Comparison of ENCODE assay signal across 1 cellular context in genomic region chr3:177552051-177552450, GRCh38.
TF ChIP-seq lines count a peak whose summit lies in the region.

No MANE protein-coding gene starts in this region.

TF ChIP-seq in SK-N-SH, 30 proteins besides CTCF, POLR2A, EP300 and RAD21 (continued from another document):
- TF ChIP-seq, protein P1, sequence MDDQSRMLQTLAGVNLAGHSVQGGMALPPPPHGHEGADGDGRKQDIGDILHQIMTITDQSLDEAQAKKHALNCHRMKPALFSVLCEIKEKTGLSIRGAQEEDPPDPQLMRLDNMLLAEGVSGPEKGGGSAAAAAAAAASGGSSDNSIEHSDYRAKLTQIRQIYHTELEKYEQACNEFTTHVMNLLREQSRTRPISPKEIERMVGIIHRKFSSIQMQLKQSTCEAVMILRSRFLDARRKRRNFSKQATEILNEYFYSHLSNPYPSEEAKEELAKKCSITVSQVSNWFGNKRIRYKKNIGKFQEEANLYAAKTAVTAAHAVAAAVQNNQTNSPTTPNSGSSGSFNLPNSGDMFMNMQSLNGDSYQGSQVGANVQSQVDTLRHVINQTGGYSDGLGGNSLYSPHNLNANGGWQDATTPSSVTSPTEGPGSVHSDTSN (IDR thresholded peaks at IDR 0.05): no peak
- TF ChIP-seq FOSL2 (IDR thresholded peaks at IDR 0.05; ENCODE audit: borderline replicate concordance, low read depth) (no peak), USF1 (IDR thresholded peaks at IDR 0.05; ENCODE audit: borderline replicate concordance, low read depth) (no peak), JUND (IDR thresholded peaks at IDR 0.05) (no peak), FOXJ3 (CRISPR knock-in tag; IDR thresholded peaks at IDR 0.05) (no peak), RXRA (IDR thresholded peaks at IDR 0.05; ENCODE audit: borderline replicate concordance, low read depth) (no peak), SIN3A (IDR thresholded peaks at IDR 0.05; ENCODE audit: borderline replicate concordance, low read depth, low read length) (no peak), IRF3 (IDR thresholded peaks at IDR 0.05; ENCODE audit: low read depth, low read length) (no peak), TEAD4 (IDR thresholded peaks at IDR 0.05; ENCODE audit: borderline replicate concordance, insufficient read depth) (no peak)
- TF ChIP-seq, protein P2, sequence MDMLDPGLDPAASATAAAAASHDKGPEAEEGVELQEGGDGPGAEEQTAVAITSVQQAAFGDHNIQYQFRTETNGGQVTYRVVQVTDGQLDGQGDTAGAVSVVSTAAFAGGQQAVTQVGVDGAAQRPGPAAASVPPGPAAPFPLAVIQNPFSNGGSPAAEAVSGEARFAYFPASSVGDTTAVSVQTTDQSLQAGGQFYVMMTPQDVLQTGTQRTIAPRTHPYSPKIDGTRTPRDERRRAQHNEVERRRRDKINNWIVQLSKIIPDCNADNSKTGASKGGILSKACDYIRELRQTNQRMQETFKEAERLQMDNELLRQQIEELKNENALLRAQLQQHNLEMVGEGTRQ (IDR thresholded peaks at IDR 0.05; ENCODE audit: borderline replicate concordance, low read depth, low read length): no peak
- TF ChIP-seq, protein P3, sequence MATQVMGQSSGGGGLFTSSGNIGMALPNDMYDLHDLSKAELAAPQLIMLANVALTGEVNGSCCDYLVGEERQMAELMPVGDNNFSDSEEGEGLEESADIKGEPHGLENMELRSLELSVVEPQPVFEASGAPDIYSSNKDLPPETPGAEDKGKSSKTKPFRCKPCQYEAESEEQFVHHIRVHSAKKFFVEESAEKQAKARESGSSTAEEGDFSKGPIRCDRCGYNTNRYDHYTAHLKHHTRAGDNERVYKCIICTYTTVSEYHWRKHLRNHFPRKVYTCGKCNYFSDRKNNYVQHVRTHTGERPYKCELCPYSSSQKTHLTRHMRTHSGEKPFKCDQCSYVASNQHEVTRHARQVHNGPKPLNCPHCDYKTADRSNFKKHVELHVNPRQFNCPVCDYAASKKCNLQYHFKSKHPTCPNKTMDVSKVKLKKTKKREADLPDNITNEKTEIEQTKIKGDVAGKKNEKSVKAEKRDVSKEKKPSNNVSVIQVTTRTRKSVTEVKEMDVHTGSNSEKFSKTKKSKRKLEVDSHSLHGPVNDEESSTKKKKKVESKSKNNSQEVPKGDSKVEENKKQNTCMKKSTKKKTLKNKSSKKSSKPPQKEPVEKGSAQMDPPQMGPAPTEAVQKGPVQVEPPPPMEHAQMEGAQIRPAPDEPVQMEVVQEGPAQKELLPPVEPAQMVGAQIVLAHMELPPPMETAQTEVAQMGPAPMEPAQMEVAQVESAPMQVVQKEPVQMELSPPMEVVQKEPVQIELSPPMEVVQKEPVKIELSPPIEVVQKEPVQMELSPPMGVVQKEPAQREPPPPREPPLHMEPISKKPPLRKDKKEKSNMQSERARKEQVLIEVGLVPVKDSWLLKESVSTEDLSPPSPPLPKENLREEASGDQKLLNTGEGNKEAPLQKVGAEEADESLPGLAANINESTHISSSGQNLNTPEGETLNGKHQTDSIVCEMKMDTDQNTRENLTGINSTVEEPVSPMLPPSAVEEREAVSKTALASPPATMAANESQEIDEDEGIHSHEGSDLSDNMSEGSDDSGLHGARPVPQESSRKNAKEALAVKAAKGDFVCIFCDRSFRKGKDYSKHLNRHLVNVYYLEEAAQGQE (IDR thresholded peaks at IDR 0.05; ENCODE audit: low read depth, low read length): no peak
